Comparison of ENCODE assay signal across 21 cellular contexts in genomic region chr10:131631619-131632018, GRCh38.
DNase-seq lines count a peak whose midpoint lies in the region; ATAC-seq and TF ChIP-seq lines count a peak whose summit lies in the region.
"Had no signal": no experiment of that assay in that cellular context is flagged by ENCODE, and none has a peak within 500 bp of the region (broad histone marks: within the 10 kb centered on the region; RNA-seq: fewer than 3 reads in every experiment).

No MANE protein-coding gene starts in this region.

- H3K9me3 ChIP-seq in hepatocyte (ENCODE audit: low read depth) (no peaks in the 10 kb centered on the region), spleen (peaks cover 0 to 16% (median 7%) of the 10 kb centered on the region in 8 donors)
- H3K9me3 ChIP-seq: BE2C, HAP-1 had no signal

- intact Hi-C loops in natural killer cell (cut with micrococcal nuclease) (no loop called here), spleen (cut with DNase I; ENCODE audit: low total_unique reads) (no loop called here)

- H3K27me3 ChIP-seq in hepatocyte (no peaks in the 10 kb centered on the region), spleen (replicated peaks in 1 of 7) (peaks cover 0 to 33% (median 0%) of the 10 kb centered on the region in 7 donors)
- H3K27me3 ChIP-seq: BE2C; BLaER1 treated with 17β-estradiol and CSF1 and Interleukin-3, amounts not matched to agents 10 nM and 100 nM had no signal

- 91% methylated on average over 14 of the region's 14 CpGs for WGBS in hepatocyte (ENCODE audit: low lambda C conversion rate, missing lambda C conversion rate)
- WGBS in spleen, 5 donors, result 86 to 92% (median 89%) methylated on average over 9 to 14 of the region's 14 CpGs

- H3K27ac Mint-ChIP-seq in natural killer cell treated with Interleukin-12 subunit alpha and Interleukin-12 subunit beta and Interleukin-15 and Interleukin-18, amount 100 ng/mL, for 72 hours, result no peak overlapping the region
- no peak overlapping the region for H3K27ac Mint-ChIP-seq in natural killer cell
- H3K27ac Mint-ChIP-seq in activated T-helper 17 cell treated with anti-CD3 and anti-CD28 coated beads, Interleukin-2, amount 50 U/mL, for 72 hours, result no peak overlapping the region
- H3K27ac Mint-ChIP-seq: CD14-positive monocyte; CD4-positive, alpha-beta T cell; CD8-positive, alpha-beta memory T cell; HFFc6 had no signal

- no peak overlapping the region for H3K4me3 Mint-ChIP-seq in natural killer cell treated with Interleukin-12 subunit alpha and Interleukin-12 subunit beta and Interleukin-15 and Interleukin-18, amount 100 ng/mL, for 72 hours
- H3K4me3 Mint-ChIP-seq in natural killer cell, result no peak overlapping the region
- no peak overlapping the region for H3K4me3 Mint-ChIP-seq in activated T-helper 17 cell treated with anti-CD3 and anti-CD28 coated beads, Interleukin-2, amount 50 U/mL, for 72 hours
- H3K4me3 Mint-ChIP-seq: CD14-positive monocyte; CD4-positive, alpha-beta T cell; CD8-positive, alpha-beta memory T cell; HFFc6 had no signal

- no peaks in the 10 kb centered on the region for H3K36me3 Mint-ChIP-seq in natural killer cell treated with Interleukin-12 subunit alpha and Interleukin-12 subunit beta and Interleukin-15 and Interleukin-18, amount 100 ng/mL, for 72 hours
- no peaks in the 10 kb centered on the region for H3K36me3 Mint-ChIP-seq in natural killer cell
- no peaks in the 10 kb centered on the region for H3K36me3 Mint-ChIP-seq in activated T-helper 17 cell treated with anti-CD3 and anti-CD28 coated beads, Interleukin-2, amount 50 U/mL, for 72 hours (ENCODE audit: low read depth)
- H3K36me3 Mint-ChIP-seq: CD14-positive monocyte; CD8-positive, alpha-beta memory T cell had no signal

- no peak for TF ChIP-seq POLR2A in spleen (IDR thresholded peaks at IDR 0.05)

- H3K4me1 ChIP-seq in hepatocyte (ENCODE audit: insufficient read depth) (peaks cover 11% of the 10 kb centered on the region), spleen (no peaks in the 10 kb centered on the region)
- H3K4me1 ChIP-seq: A549, BE2C, HAP-1 had no signal

- H3K4me2 ChIP-seq in hepatocyte, result no peak overlapping the region
- H3K4me2 ChIP-seq: A549; BLaER1 treated with 17β-estradiol and CSF1 and Interleukin-3, amounts not matched to agents 10 nM and 100 nM had no signal

- no peak for TF ChIP-seq CTCF in natural killer cell (IDR thresholded peaks at IDR 0.05)
- no peak for TF ChIP-seq CTCF in hepatocyte (IDR thresholded peaks at IDR 0.05; ENCODE audit: poor library complexity)
- TF ChIP-seq CTCF in spleen (IDR thresholded peaks at IDR 0.05 in 8 of 11, conservative IDR thresholded peaks at IDR 0.05 in 3 of 11), result no peak

- DNase-seq in natural killer cell treated with Interleukin-12 subunit alpha and Interleukin-12 subunit beta and Interleukin-15 and Interleukin-18, amount 100 ng/mL, for 72 hours (ENCODE audit: low spot score), result peak; percentile 8
- DNase-seq in natural killer cell (no peak), hepatocyte (ENCODE audit: low spot score) (peak; percentile 1), spleen (peak; percentile 36)
- no peak for DNase-seq in activated CD4-positive, CD25-positive, alpha-beta regulatory T cell (lab: John Stamatoyannopoulos, UW)
- DNase-seq: 8988T; ACHN; AML-193; BE2C; CD4-positive, alpha-beta T cell; CD8-positive, alpha-beta memory T cell; DMS53; DMS79 treated with DMSO at 0.1 percent for 48 hours; GF-D8; GOT3; HFFc6 had no signal

- no peaks in the 10 kb centered on the region for H3K36me3 ChIP-seq in hepatocyte (replicated peaks; ENCODE audit: insufficient read depth, low read depth)
- no peaks in the 10 kb centered on the region for H3K36me3 ChIP-seq in spleen
- H3K36me3 ChIP-seq: BE2C; BLaER1 treated with 17β-estradiol and CSF1 and Interleukin-3, amounts not matched to agents 10 nM and 100 nM; HAP-1 had no signal

- no peaks in the 10 kb centered on the region for H3K79me2 ChIP-seq in hepatocyte

- ATAC-seq in natural killer cell treated with Interleukin-12 subunit alpha and Interleukin-12 subunit beta and Interleukin-15 and Interleukin-18, amount 100 ng/mL, for 72 hours, result no peak
- ATAC-seq in natural killer cell, result no peak
- ATAC-seq in activated T-helper 17 cell treated with anti-CD3 and anti-CD28 coated beads, Interleukin-2, amount 50 U/mL, for 72 hours (replicated peaks), result no peak
- ATAC-seq: A549 had no signal

- H3K27ac ChIP-seq in hepatocyte (peak overlapping the region; percentile 64), spleen (no peak overlapping the region)
- H3K27ac ChIP-seq: A549; BLaER1 treated with 17β-estradiol and CSF1 and Interleukin-3, amounts not matched to agents 10 nM and 100 nM had no signal

- H3K27me3 Mint-ChIP-seq in natural killer cell treated with Interleukin-12 subunit alpha and Interleukin-12 subunit beta and Interleukin-15 and Interleukin-18, amount 100 ng/mL, for 72 hours, result peaks cover 7 to 27% of the 10 kb centered on the region in 2 donors
- H3K27me3 Mint-ChIP-seq in natural killer cell (ENCODE audit: low read depth in 2 of 2), result peaks cover 0 to 8% of the 10 kb centered on the region in 2 donors
- H3K27me3 Mint-ChIP-seq in activated T-helper 17 cell treated with anti-CD3 and anti-CD28 coated beads, Interleukin-2, amount 50 U/mL, for 72 hours, result peaks cover 9% of the 10 kb centered on the region
- H3K27me3 Mint-ChIP-seq: CD4-positive, alpha-beta T cell had no signal

- H3K4me1 Mint-ChIP-seq in natural killer cell treated with Interleukin-12 subunit alpha and Interleukin-12 subunit beta and Interleukin-15 and Interleukin-18, amount 100 ng/mL, for 72 hours (ENCODE audit: low read depth in 2 of 2), result peaks cover 0 to 3% of the 10 kb centered on the region in 2 donors
- no peaks in the 10 kb centered on the region for H3K4me1 Mint-ChIP-seq in natural killer cell
- H3K4me1 Mint-ChIP-seq in activated T-helper 17 cell treated with anti-CD3 and anti-CD28 coated beads, Interleukin-2, amount 50 U/mL, for 72 hours, result no peaks in the 10 kb centered on the region
- H3K4me1 Mint-ChIP-seq: CD14-positive monocyte; CD8-positive, alpha-beta memory T cell had no signal

- H4K20me1 ChIP-seq in hepatocyte (ENCODE audit: insufficient read depth, poor library complexity, severe bottlenecking), result no peaks in the 10 kb centered on the region
- H4K20me1 ChIP-seq: BLaER1 treated with 17β-estradiol and CSF1 and Interleukin-3, amounts not matched to agents 10 nM and 100 nM had no signal

- no peak overlapping the region for H2AFZ ChIP-seq in hepatocyte

- H3K4me3 ChIP-seq in hepatocyte, result no peak overlapping the region
- no peak overlapping the region for H3K4me3 ChIP-seq in spleen
- H3K4me3 ChIP-seq: A549; BLaER1 treated with 17β-estradiol and CSF1 and Interleukin-3, amounts not matched to agents 10 nM and 100 nM; HAP-1 had no signal

- peaks cover 3% of the 10 kb centered on the region for H3K9me3 Mint-ChIP-seq in natural killer cell treated with Interleukin-12 subunit alpha and Interleukin-12 subunit beta and Interleukin-15 and Interleukin-18, amount 100 ng/mL, for 72 hours
- no peaks in the 10 kb centered on the region for H3K9me3 Mint-ChIP-seq in natural killer cell
- H3K9me3 Mint-ChIP-seq in activated T-helper 17 cell treated with anti-CD3 and anti-CD28 coated beads, Interleukin-2, amount 50 U/mL, for 72 hours, result peaks cover 6% of the 10 kb centered on the region

- H3K9me2 ChIP-seq in hepatocyte (replicated peaks; ENCODE audit: insufficient read depth), result no peaks in the 10 kb centered on the region

Comparison
In these comparisons a context has a peak if more than half of its experiments do, and no peak if none do; other contexts are left out.
1. DNase-seq: peak in natural killer cell treated with Interleukin-12 subunit alpha and Interleukin-12 subunit beta and Interleukin-15 and Interleukin-18, amount 100 ng/mL, for 72 hours (single experiment), hepatocyte (single experiment) and spleen (single experiment); none in natural killer cell (single experiment) and activated CD4-positive, CD25-positive, alpha-beta regulatory T cell (0 of 4).